In the genomic region with DNA sequence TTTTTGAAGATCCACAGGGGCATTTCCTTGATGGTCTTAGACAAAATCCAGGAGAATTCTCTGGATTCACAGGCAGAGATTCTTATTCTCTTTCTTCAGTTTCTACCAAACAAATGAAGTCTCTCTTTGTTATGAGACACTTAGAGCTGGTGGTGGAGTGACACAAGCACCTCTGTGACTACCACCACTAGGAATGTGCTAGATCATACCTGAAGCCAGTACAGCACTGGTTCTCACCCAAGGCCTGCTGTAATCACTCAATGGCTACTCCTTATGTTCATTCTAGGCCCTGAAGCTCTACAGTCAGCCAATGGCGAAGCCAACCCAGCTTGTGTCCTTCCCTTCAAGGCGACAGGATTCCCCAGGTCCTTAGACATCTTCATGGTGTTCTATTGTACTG, we compare ENCODE assay signal across 18 cellular contexts.
"Had no signal": no experiment of that assay in that cellular context is flagged by ENCODE, and none has a peak within 500 bp of the region (broad histone marks: within the 10 kb centered on the region; RNA-seq: fewer than 3 reads in every experiment).

No MANE protein-coding gene starts in this region.

- ATAC-seq: activated CD8-positive, alpha-beta T cell treated with anti-CD3 and anti-CD28 coated beads, Interleukin-2, amount 10 ng/mL, durations not matched to agents 7 days and 5 days; natural killer cell treated with Interleukin-12 subunit alpha and Interleukin-12 subunit beta and Interleukin-15 and Interleukin-18, amount 100 ng/mL, for 72 hours; T-cell had no signal

- H3K4me3 Mint-ChIP-seq: activated CD4-positive, alpha-beta T cell treated with anti-CD3 and anti-CD28 coated beads, Interleukin-2, amount 10 ng/mL, durations not matched to agents 7 days and 5 days; activated CD8-positive, alpha-beta T cell treated with anti-CD3 and anti-CD28 coated beads, Interleukin-2, amount 10 ng/mL, durations not matched to agents 7 days and 5 days; activated naive CD8-positive, alpha-beta T cell; endodermal cell; natural killer cell treated with Interleukin-12 subunit alpha and Interleukin-12 subunit beta and Interleukin-15 and Interleukin-18, amount 100 ng/mL, for 72 hours; T-cell; T-helper 2 cell treated with Interferon-gamma antibody and Interleukin-4, amounts not matched to agents 5 μg/mL and 100 μg/mL, for 36 hours had no signal

- H3K27ac ChIP-seq: cardiac muscle cell, left ventricle myocardium inferior, WERI-Rb-1 had no signal

- DNase-seq: activated CD4-positive, alpha-beta T cell treated with anti-CD3 and anti-CD28 coated beads, Interleukin-2, amount 10 ng/mL, durations not matched to agents 7 days and 5 days; activated CD4-positive, CD25-positive, alpha-beta regulatory T cell treated with anti-CD3 and anti-CD28 coated beads, Interleukin-2, amount 50 U/mL, for 72 hours; activated CD8-positive, alpha-beta T cell treated with anti-CD3 and anti-CD28 coated beads, Interleukin-2, amount 10 ng/mL, durations not matched to agents 7 days and 5 days; activated gamma-delta T cell treated with Interleukin-2 at 50 U/mL for 16 hours; activated T-cell treated with anti-CD3 and anti-CD28 coated beads, Interleukin-2, amount 50 U/mL, for 1 hour; cortex of kidney; endodermal cell; kidney glomerular epithelial cell; left ventricle myocardium inferior; stimulated activated CD4-positive, alpha-beta T cell treated with anti-CD3 and anti-CD28 coated beads, Interleukin-2, amount 100 ng/mL, for 48 hours; stimulated activated naive CD4-positive, alpha-beta T cell treated with Interleukin-2 at 50 U/mL for 16 hours; T-cell; WERI-Rb-1 had no signal

- H3K27ac Mint-ChIP-seq: activated CD4-positive, alpha-beta T cell treated with anti-CD3 and anti-CD28 coated beads, Interleukin-2, amount 10 ng/mL, durations not matched to agents 7 days and 5 days; activated CD8-positive, alpha-beta T cell treated with anti-CD3 and anti-CD28 coated beads, Interleukin-2, amount 10 ng/mL, durations not matched to agents 7 days and 5 days; activated naive CD8-positive, alpha-beta T cell; endodermal cell; natural killer cell treated with Interleukin-12 subunit alpha and Interleukin-12 subunit beta and Interleukin-15 and Interleukin-18, amount 100 ng/mL, for 72 hours; progenitor cell of endocrine pancreas; T-cell; T-helper 2 cell treated with Interferon-gamma antibody and Interleukin-4, amounts not matched to agents 5 μg/mL and 100 μg/mL, for 36 hours had no signal

- H3K4me3 ChIP-seq: cardiac muscle cell, left ventricle myocardium inferior had no signal

- H3K4me1 Mint-ChIP-seq: activated CD4-positive, alpha-beta T cell treated with anti-CD3 and anti-CD28 coated beads, Interleukin-2, amount 10 ng/mL, durations not matched to agents 7 days and 5 days; endodermal cell; T-cell had no signal

- H3K4me1 ChIP-seq: left ventricle myocardium inferior had no signal

- H3K27me3 Mint-ChIP-seq: activated CD4-positive, alpha-beta T cell treated with anti-CD3 and anti-CD28 coated beads, Interleukin-2, amount 10 ng/mL, durations not matched to agents 7 days and 5 days; activated naive CD8-positive, alpha-beta T cell; natural killer cell treated with Interleukin-12 subunit alpha and Interleukin-12 subunit beta and Interleukin-15 and Interleukin-18, amount 100 ng/mL, for 72 hours; progenitor cell of endocrine pancreas; T-cell had no signal

- H3K36me3 ChIP-seq: cardiac muscle cell, left ventricle myocardium inferior, WERI-Rb-1 had no signal

- H3K27me3 ChIP-seq: cardiac muscle cell had no signal

- H3K36me3 Mint-ChIP-seq: activated naive CD8-positive, alpha-beta T cell; T-cell had no signal

- H3K9me3 Mint-ChIP-seq: activated CD4-positive, alpha-beta T cell treated with anti-CD3 and anti-CD28 coated beads, Interleukin-2, amount 10 ng/mL, durations not matched to agents 7 days and 5 days; T-helper 2 cell treated with Interferon-gamma antibody and Interleukin-4, amounts not matched to agents 5 μg/mL and 100 μg/mL, for 36 hours had no signal
